ENCODE assay signal across 13 cellular contexts in genomic region chr4:91914176-91914804, GRCh38.
"Had no signal": no experiment of that assay in that cellular context is flagged by ENCODE, and none has a peak within 500 bp of the region (broad histone marks: within the 10 kb centered on the region; RNA-seq: fewer than 3 reads in every experiment).

No MANE protein-coding gene starts in this region.

- H3K27ac ChIP-seq: adrenal gland, foreskin keratinocyte, neural progenitor cell, VCaP had no signal

- H3K4me1 ChIP-seq: adrenal gland, foreskin keratinocyte, neural progenitor cell had no signal

- DNase-seq: activated CD4-positive, alpha-beta memory T cell treated with anti-CD3 and anti-CD28 coated beads for 36 hours; activated CD8-positive, alpha-beta memory T cell treated with anti-CD3 and anti-CD28 coated beads, Interleukin-2, amount 10 ng/mL, durations not matched to agents 7 days and 5 days; activated naive CD4-positive, alpha-beta T cell treated with anti-CD3 and anti-CD28 coated beads, Interleukin-2, amount 10 ng/mL, durations not matched to agents 7 days and 5 days; activated T-cell treated with anti-CD3 and anti-CD28 coated beads, Interleukin-2, amount 50 U/mL, for 1 hour; adrenal gland; effector CD8-positive, alpha-beta T cell; left cardiac atrium; naive B cell; stimulated activated CD4-positive, alpha-beta T cell treated with anti-CD3 and anti-CD28 coated beads, Interleukin-12 subunit alpha, Interleukin-12 subunit beta, amount 100 ng/mL, for 4 hours had no signal

- ATAC-seq: activated CD8-positive, alpha-beta memory T cell treated with anti-CD3 and anti-CD28 coated beads, Interleukin-2, amount 10 ng/mL, durations not matched to agents 7 days and 5 days; foreskin keratinocyte; left cardiac atrium; stimulated activated effector memory CD8-positive, alpha-beta T cell treated with anti-CD3 and anti-CD28 coated beads, Interleukin-12 subunit alpha, Interleukin-12 subunit beta, amount 100 ng/mL, for 72 hours had no signal

- H3K27me3 ChIP-seq: adrenal gland, foreskin keratinocyte, neural progenitor cell had no signal

- H3K4me3 ChIP-seq: adrenal gland, neural progenitor cell had no signal

- H3K36me3 ChIP-seq: adrenal gland, neural progenitor cell had no signal

- H3K9me3 ChIP-seq: adrenal gland had no signal
